In genomic region chr5:158032246-158032645, GRCh38 we compare ENCODE assay signal across 24 cellular contexts.
"Had no signal": no experiment of that assay in that cellular context is flagged by ENCODE, and none has a peak within 500 bp of the region (broad histone marks: within the 10 kb centered on the region; RNA-seq: fewer than 3 reads in every experiment).

No MANE protein-coding gene starts in this region.

- H3K27ac Mint-ChIP-seq: activated CD8-positive, alpha-beta memory T cell treated with anti-CD3 and anti-CD28 coated beads, Interleukin-2, amount 10 ng/mL, durations not matched to agents 7 days and 5 days; activated naive CD4-positive, alpha-beta T cell treated with anti-CD3 and anti-CD28 coated beads for 36 hours; activated naive CD4-positive, alpha-beta T cell treated with anti-CD3 and anti-CD28 coated beads, Interleukin-2, amount 50 U/mL, for 24 hours; activated naive CD8-positive, alpha-beta T cell treated with anti-CD3 and anti-CD28 coated beads for 36 hours; activated naive CD8-positive, alpha-beta T cell treated with anti-CD3 and anti-CD28 coated beads, Interleukin-2, amount 50 U/mL, for 24 hours; activated T-helper 1 cell treated with anti-CD3 and anti-CD28 coated beads, Interleukin-12 subunit alpha, Interleukin-12 subunit beta, Interleukin-2, Interleukin-4 antibody, amounts not matched to agents 30 ng/mL and 10 ng/mL and 1 ng/mL, durations not matched to agents 14 hours and 24 hours and 36 hours; activated T-helper 2 cell treated with anti-CD3 and anti-CD28 coated beads, Interferon-gamma antibody, Interleukin-2, Interleukin-4, amounts not matched to agents 10 μg/mL and 5 μg/mL and 100 μg/mL, durations not matched to agents 14 hours and 24 hours and 36 hours; brain; WTC11 had no signal

- H3K36me3 Mint-ChIP-seq: activated CD8-positive, alpha-beta memory T cell treated with anti-CD3 and anti-CD28 coated beads, Interleukin-2, amount 10 ng/mL, durations not matched to agents 7 days and 5 days had no signal

- H3K27me3 Mint-ChIP-seq: brain had no signal

- DNase-seq: activated CD4-positive, alpha-beta T cell treated with anti-CD3 and anti-CD28 coated beads, Interleukin-2, amount 50 U/mL, for 1 hour; activated CD4-positive, alpha-beta T cell treated with anti-CD3 and anti-CD28 coated beads, Interleukin-2, amount 50 U/mL, for 48 hours; activated CD8-positive, alpha-beta memory T cell treated with anti-CD3 and anti-CD28 coated beads, Interleukin-2, amount 10 ng/mL, durations not matched to agents 7 days and 5 days; activated CD8-positive, alpha-beta memory T cell treated with anti-CD3 and anti-CD28 coated beads, Interleukin-2, amount 50 U/mL, for 4 hours; activated effector memory CD4-positive, alpha-beta T cell treated with anti-CD3 and anti-CD28 coated beads, Interleukin-2, amount 50 U/mL, for 16 hours; activated naive CD4-positive, alpha-beta T cell treated with anti-CD3 and anti-CD28 coated beads for 36 hours; activated naive CD8-positive, alpha-beta T cell treated with anti-CD3 and anti-CD28 coated beads for 36 hours; activated naive CD8-positive, alpha-beta T cell treated with anti-CD3 and anti-CD28 coated beads, Interleukin-2, amount 50 U/mL, for 24 hours; activated T-cell treated with anti-CD3 and anti-CD28 coated beads, Interleukin-2, amount 50 U/mL, for 1 hour; activated T-cell treated with anti-CD3 and anti-CD28 coated beads, Interleukin-2, amount 50 U/mL, for 48 hours; adrenal gland; central memory CD4-positive, alpha-beta T cell; cerebellar nuclear complex; colonic mucosa; effector CD8-positive, alpha-beta T cell; esophagus squamous epithelium; foreskin melanocyte; T-helper 2 cell had no signal

- H3K4me3 Mint-ChIP-seq: activated CD8-positive, alpha-beta memory T cell treated with anti-CD3 and anti-CD28 coated beads, Interleukin-2, amount 10 ng/mL, durations not matched to agents 7 days and 5 days; activated naive CD4-positive, alpha-beta T cell treated with anti-CD3 and anti-CD28 coated beads for 36 hours; activated naive CD4-positive, alpha-beta T cell treated with anti-CD3 and anti-CD28 coated beads, Interleukin-2, amount 50 U/mL, for 24 hours; activated naive CD8-positive, alpha-beta T cell treated with anti-CD3 and anti-CD28 coated beads for 36 hours; activated naive CD8-positive, alpha-beta T cell treated with anti-CD3 and anti-CD28 coated beads, Interleukin-2, amount 50 U/mL, for 24 hours; activated T-helper 1 cell treated with anti-CD3 and anti-CD28 coated beads, Interleukin-12 subunit alpha, Interleukin-12 subunit beta, Interleukin-2, Interleukin-4 antibody, amounts not matched to agents 30 ng/mL and 10 ng/mL and 1 ng/mL, durations not matched to agents 14 hours and 24 hours and 36 hours; brain; WTC11 had no signal

- H3K4me1 Mint-ChIP-seq: activated CD8-positive, alpha-beta memory T cell treated with anti-CD3 and anti-CD28 coated beads, Interleukin-2, amount 10 ng/mL, durations not matched to agents 7 days and 5 days; activated naive CD4-positive, alpha-beta T cell treated with anti-CD3 and anti-CD28 coated beads, Interleukin-2, amount 50 U/mL, for 24 hours had no signal

- ATAC-seq: activated CD8-positive, alpha-beta memory T cell treated with anti-CD3 and anti-CD28 coated beads, Interleukin-2, amount 10 ng/mL, durations not matched to agents 7 days and 5 days; activated naive CD8-positive, alpha-beta T cell treated with anti-CD3 and anti-CD28 coated beads, Interleukin-2, amount 50 U/mL, for 24 hours; gastroesophageal sphincter; WTC11 had no signal
